25 cellular contexts compared by ENCODE assay signal in genomic region chr12:32885831-32886230, GRCh38. TPM values are rescaled to one million over a fixed set of nuclear protein-coding genes. Genes with fewer than 3 reads are reported as not detected.
DNase-seq lines count a peak whose midpoint lies in the region; ATAC-seq, FAIRE-seq and TF ChIP-seq lines count a peak whose summit lies in the region.
"Had no signal": no experiment of that assay in that cellular context is flagged by ENCODE, and none has a peak within 500 bp of the region (broad histone marks: within the 10 kb centered on the region; RNA-seq: fewer than 3 reads in every experiment).

No MANE protein-coding gene starts in this region.

- RAD21 ChIA-PET in GM12878 (lab: Charles Lee; ENCODE audit: unreplicated experiment) = no interaction called here

- H3K27ac ChIP-seq in GM12878 (ENCODE audit: control insufficient read depth, insufficient read depth) = no peak overlapping the region
- no peak overlapping the region for H3K27ac ChIP-seq in sigmoid colon
- H3K27ac ChIP-seq in ascending aorta = no peak overlapping the region
- H3K27ac ChIP-seq: epithelial cell of prostate, hepatocyte, neutrophil, SJSA1, stomach, upper lobe of left lung, VCaP had no signal

- no peak overlapping the region for H3K4me3 ChIP-seq in Caco-2 (ENCODE audit: low read depth, low read length)
- H3K4me3 ChIP-seq in GM12878 = no peak overlapping the region
- no peak overlapping the region for H3K4me3 ChIP-seq in sigmoid colon
- H3K4me3 ChIP-seq in ascending aorta = no peak overlapping the region
- H3K4me3 ChIP-seq: hepatocyte, lung, SJSA1, stomach, upper lobe of left lung had no signal

- H3K27me3 ChIP-seq in Caco-2 (replicated peaks; ENCODE audit: control insufficient read depth, insufficient read depth, low read length) = no peaks in the 10 kb centered on the region
- no peaks in the 10 kb centered on the region for H3K27me3 ChIP-seq in GM12878 (replicated peaks in 1 of 2; ENCODE audit: control insufficient read depth in 2 of 2, insufficient read depth in 2 of 2, low read length in 1 of 2)
- no peaks in the 10 kb centered on the region for H3K27me3 ChIP-seq in sigmoid colon
- no peaks in the 10 kb centered on the region for H3K27me3 ChIP-seq in ascending aorta
- H3K27me3 ChIP-seq: hepatocyte, neutrophil, SJSA1, stomach, upper lobe of left lung had no signal

- 9% methylated on average over 4 of the region's 4 CpGs for WGBS in GM12878 (ENCODE audit: insufficient coverage, insufficient replicate concordance, low lambda C conversion rate, missing lambda C conversion rate)
- WGBS in sigmoid colon, 2 donors = 35 to 66% methylated on average over 4 of the region's 4 CpGs

- POLR2A ChIA-PET in Caco-2 (lab: Charles Lee) = interaction anchor here (1.5 kb wide), 1 partner anchor 11 kb away, joined by 5 read pairs; the partner anchor contains the start of gene PKP2
- POLR2A ChIA-PET in GM12878 (lab: Charles Lee) = no interaction called here

- TF ChIP-seq RAD21 in GM12878 (IDR thresholded peaks at IDR 0.05; ENCODE audit: insufficient read depth, low read depth, low read length) = no peak

- H3K4me3 Mint-ChIP-seq in Caco-2 (ENCODE audit: unreplicated experiment) = no peak overlapping the region
- H3K4me3 Mint-ChIP-seq in T-helper 17 cell = no peak overlapping the region
- H3K4me3 Mint-ChIP-seq: CD4-positive, CD25-positive, alpha-beta regulatory T cell had no signal

- no peak overlapping the region for H3K9ac ChIP-seq in GM12878 (ENCODE audit: control insufficient read depth, insufficient read depth, low read length)

- H2AFZ ChIP-seq in GM12878 (ENCODE audit: control insufficient read depth, low read depth, low read length) = no peak overlapping the region
- H2AFZ ChIP-seq: hepatocyte had no signal

- no peaks in the 10 kb centered on the region for H3K9me3 Mint-ChIP-seq in Caco-2 (ENCODE audit: unreplicated experiment)
- H3K9me3 Mint-ChIP-seq: CD4-positive, CD25-positive, alpha-beta regulatory T cell had no signal

- peak; percentile 35 for ATAC-seq in HG02798 (IDR thresholded peaks at IDR 0.05; ENCODE audit: poor library complexity, unreplicated experiment)
- no peak for ATAC-seq in GM12878
- ATAC-seq in HG03097 (IDR thresholded peaks at IDR 0.05; ENCODE audit: low FRiP score, unreplicated experiment) = no peak
- ATAC-seq in T-helper 17 cell = no peak

- H3K4me1 ChIP-seq in Caco-2 = peaks cover 59% of the 10 kb centered on the region
- no peaks in the 10 kb centered on the region for H3K4me1 ChIP-seq in GM12878 (ENCODE audit: control insufficient read depth, insufficient read depth, low read length)
- H3K4me1 ChIP-seq in sigmoid colon = no peaks in the 10 kb centered on the region
- no peaks in the 10 kb centered on the region for H3K4me1 ChIP-seq in ascending aorta
- H3K4me1 ChIP-seq: upper lobe of left lung had no signal

- SMC1A ChIA-PET in GM12878 (lab: Charles Lee; ENCODE audit: uncharacterized antibody, unreplicated experiment) = interaction anchor here (0.9 kb wide), 1 partner anchor 21 kb away, joined by 4 read pairs; no protein-coding TSS in a partner anchor

- H3K79me2 ChIP-seq in GM12878 (ENCODE audit: control insufficient read depth, insufficient read depth, low read length) = no peaks in the 10 kb centered on the region

- H3K27me3 Mint-ChIP-seq in Caco-2 (ENCODE audit: insufficient read depth, unreplicated experiment) = no peaks in the 10 kb centered on the region
- peaks cover 13% of the 10 kb centered on the region for H3K27me3 Mint-ChIP-seq in T-helper 17 cell

- CTCF ChIA-PET in Caco-2 (lab: Charles Lee) = no interaction called here
- CTCF ChIA-PET in GM12878 (lab: Yijun Ruan, JAX) = no interaction called here

- no peaks in the 10 kb centered on the region for H3K36me3 ChIP-seq in Caco-2 (ENCODE audit: control insufficient read depth, insufficient read depth, low read length)
- H3K36me3 ChIP-seq in GM12878 (ENCODE audit: control insufficient read depth in 2 of 2, insufficient read depth in 2 of 2, low read length in 1 of 2) = no peaks in the 10 kb centered on the region
- no peaks in the 10 kb centered on the region for H3K36me3 ChIP-seq in sigmoid colon
- H3K36me3 ChIP-seq in ascending aorta = no peaks in the 10 kb centered on the region
- H3K36me3 ChIP-seq: neutrophil, stomach, upper lobe of left lung had no signal

- in situ Hi-C loops in GM12878 (cut with MboI) = no loop called here

- H3K36me3 Mint-ChIP-seq in Caco-2 (ENCODE audit: insufficient read depth, unreplicated experiment) (peaks cover 100% of the 10 kb centered on the region), T-helper 17 cell (ENCODE audit: low read depth) (no peaks in the 10 kb centered on the region)
- H3K36me3 Mint-ChIP-seq: CD4-positive, CD25-positive, alpha-beta regulatory T cell had no signal

- H4K20me1 ChIP-seq in GM12878 (ENCODE audit: control insufficient read depth, insufficient read depth) = no peaks in the 10 kb centered on the region

- H3K27ac Mint-ChIP-seq in Caco-2 (ENCODE audit: unreplicated experiment) = peak overlapping the region; percentile 30
- no peak overlapping the region for H3K27ac Mint-ChIP-seq in T-helper 17 cell
- H3K27ac Mint-ChIP-seq: CD4-positive, CD25-positive, alpha-beta regulatory T cell had no signal

- BruUV-seq in Caco-2 (replicated peaks; lab: Mats Ljungman, UMichigan) (no TSS peak), GM12878 (replicated peaks; lab: Mats Ljungman, UMichigan) (no TSS peak)

- TF ChIP-seq CTCF in Caco-2 (IDR thresholded peaks at IDR 0.05; ENCODE audit: insufficient read depth in 1 of 2, low read depth in 1 of 2, low read length in 1 of 2, severe bottlenecking in 1 of 2, unreplicated experiment in 1 of 2) (no peak), GM12878 (IDR thresholded peaks at IDR 0.05 in 2 of 3, conservative IDR thresholded peaks at IDR 0.05 in 1 of 3; ENCODE audit: control insufficient read depth in 2 of 3, extremely low read depth in 1 of 3, insufficient read depth in 1 of 3, low read depth in 3 of 3, low read length in 3 of 3) (no peak), sigmoid colon (IDR thresholded peaks at IDR 0.05) (no peak), ascending aorta (IDR thresholded peaks at IDR 0.05) (no peak)

- H3K4me1 Mint-ChIP-seq in Caco-2 (ENCODE audit: low read depth, unreplicated experiment) (peaks cover 53% of the 10 kb centered on the region), T-helper 17 cell (no peaks in the 10 kb centered on the region)
- H3K4me1 Mint-ChIP-seq: CD4-positive, CD25-positive, alpha-beta regulatory T cell had no signal

- H3K4me2 ChIP-seq in GM12878 (ENCODE audit: control insufficient read depth, insufficient read depth) = no peak overlapping the region
- H3K4me2 ChIP-seq: hepatocyte had no signal

- no peak for FAIRE-seq in GM12878 (lab: Jason Lieb, UNC)
- FAIRE-seq: bronchial epithelial cell had no signal

- DNase-seq in Caco-2 (no peak), NCI-H2081 treated with DMSO at 0.1 percent for 48 hours (lab: John Stamatoyannopoulos, UW) (peak; percentile 38), GM12878 (ENCODE audit: low read depth, low spot score) (no peak), sigmoid colon (no peak), T-helper 17 cell (no peak), ascending aorta (ENCODE audit: low spot score in 2 of 2) (no peak)
- DNase-seq: activated CD8-positive, alpha-beta memory T cell treated with anti-CD3 and anti-CD28 coated beads, Interleukin-2, amount 50 U/mL, for 48 hours; activated gamma-delta T cell treated with Interleukin-2 at 50 U/mL for 16 hours; CD4-positive, CD25-positive, alpha-beta regulatory T cell; Karpas-422; NCI-H1092; NCI-H510A treated with DMSO at 0.1 percent for 48 hours; OCI-M1; stimulated activated CD4-positive, alpha-beta T cell treated with anti-CD3 and anti-CD28 coated beads, Interleukin-4, amount 100 ng/mL, for 4 hours; stomach; upper lobe of left lung had no signal

- intact Hi-C loops in Caco-2 (cut with micrococcal nuclease; ENCODE audit: unreplicated experiment) = no loop called here
- intact Hi-C loops in GM12878 (cut with micrococcal nuclease; ENCODE audit: unreplicated experiment) = no loop called here
- intact Hi-C loops in sigmoid colon (cut with DNase I) = no loop called here
- intact Hi-C loops in ascending aorta (cut with DNase I) = no loop called here

- H3K9me3 ChIP-seq in Caco-2 = no peaks in the 10 kb centered on the region; the same call in 1 of the 2 replicates
- no peaks in the 10 kb centered on the region for H3K9me3 ChIP-seq in GM12878 (replicated peaks; ENCODE audit: control insufficient read depth, insufficient read depth, low read length)
- H3K9me3 ChIP-seq in sigmoid colon = no peaks in the 10 kb centered on the region
- H3K9me3 ChIP-seq in T-helper 17 cell (ENCODE audit: control insufficient read depth, low read length, poor library complexity, severe bottlenecking) = no peaks in the 10 kb centered on the region
- no peaks in the 10 kb centered on the region for H3K9me3 ChIP-seq in ascending aorta
- H3K9me3 ChIP-seq: neutrophil, SJSA1, stomach, upper lobe of left lung had no signal

- TF ChIP-seq EP300 in GM12878 (IDR thresholded peaks at IDR 0.05; ENCODE audit: borderline replicate concordance in 1 of 2, control insufficient read depth in 1 of 2, low read depth in 2 of 2, low read length in 2 of 2) = no peak
- TF ChIP-seq EP300 in sigmoid colon (IDR thresholded peaks at IDR 0.05) = no peak

- TF ChIP-seq POLR2A in GM12878 (IDR thresholded peaks at IDR 0.05; ENCODE audit: low read depth, low read length) = no peak
- TF ChIP-seq POLR2A in sigmoid colon (IDR thresholded peaks at IDR 0.05) = no peak

RNA-seq across cellular contexts. Expression of gene PKP2, which starts 10.7 kb away (rescaled TPM):
- 249 and 275 TPM in 2 replicates for total RNA-seq in Caco-2 (2022)
- total RNA-seq in GM12878 (2013; cell fraction: nucleolus; rRNA removed) = 1.1 and 2.1 TPM in 2 replicates
- not detected in 2 replicates for total RNA-seq in GM12878 (2014; rRNA removed)
- not detected in 2 replicates for total RNA-seq in GM12878 (2014; rRNA removed; fragmentation: Illumina TruSeq; extraction: Trizol)
- 0.05 and 0.08 TPM in 2 replicates for total RNA-seq in GM12878 (2021)
- 0.16 TPM for polyA plus RNA-seq in GM12878 (2011; ENCODE audit: low read depth)
- polyA plus RNA-seq in GM12878 (2011; rRNA removed) = 4.1 and 5.6 TPM in 2 replicates
- polyA plus RNA-seq in GM12878 (2011; cell fraction: cytosol; rRNA removed) = 1.4 and 1.9 TPM in 2 replicates
- polyA plus RNA-seq in GM12878 (2011; cell fraction: nucleus; rRNA removed) = 3.8 and 4.5 TPM in 2 replicates
- polyA plus RNA-seq in GM12878 (2012) = 0.30 and 0.46 TPM in 2 replicates
- polyA plus RNA-seq in GM12878 (2014; fragmentation: Illumina TruSeq; extraction: Trizol) = 0.09 TPM in 1 of 2 replicates, not detected in the other
- under 1 TPM; 0.02 to 0.13 TPM for polyA plus RNA-seq in GM12878 (2014; fragmentation: Nextera tagmentation; extraction: Ambion mirVana)
- polyA plus RNA-seq in GM12878 (2014; rRNA removed) = not detected in 2 replicates
- under 1 TPM in 1 of 2 experiments, not detected in 1; 0.05 TPM for polyA plus RNA-seq in GM12878 (2016; fragmentation: Nextera tagmentation; extraction: Ambion mirVana)
- 1.2 and 5.9 TPM in 2 replicates for polyA minus RNA-seq in GM12878 (2011; rRNA and poly(A)+ RNA removed)
- polyA minus RNA-seq in GM12878 (2011; cell fraction: cytosol; rRNA and poly(A)+ RNA removed) = 1.3 and 2.0 TPM in 2 replicates
- 1.1 and 1.6 TPM in 2 replicates for polyA minus RNA-seq in GM12878 (2011; cell fraction: nucleus; rRNA and poly(A)+ RNA removed)
- 1 to 10 TPM in 3 of 4 donors, under 1 TPM in 1; 0.71 to 4.2 (median 1.3) TPM for total RNA-seq in sigmoid colon
- polyA plus RNA-seq in sigmoid colon = 10 to 100 TPM; 39.6 to 45.2 (median 42.1) TPM
- total RNA-seq in T-helper 17 cell = under 1 TPM; 0.25 to 0.37 TPM
- total RNA-seq in ascending aorta = not detected

Comparison
In these comparisons a context has a peak if more than half of its experiments do, and no peak if none do; other contexts are left out.
1. RNA of gene PKP2, which starts 10.7 kb away (total RNA-seq): 249 to 275 TPM in Caco-2; 0.71 to 4.2 TPM in sigmoid colon, 0.25 to 0.37 TPM in T-helper 17 cell, 0.05 to 2.1 TPM in GM12878 and not detected in ascending aorta (single experiment); every median in the first group is over 10 times any median in the second.